In the genomic region with DNA sequence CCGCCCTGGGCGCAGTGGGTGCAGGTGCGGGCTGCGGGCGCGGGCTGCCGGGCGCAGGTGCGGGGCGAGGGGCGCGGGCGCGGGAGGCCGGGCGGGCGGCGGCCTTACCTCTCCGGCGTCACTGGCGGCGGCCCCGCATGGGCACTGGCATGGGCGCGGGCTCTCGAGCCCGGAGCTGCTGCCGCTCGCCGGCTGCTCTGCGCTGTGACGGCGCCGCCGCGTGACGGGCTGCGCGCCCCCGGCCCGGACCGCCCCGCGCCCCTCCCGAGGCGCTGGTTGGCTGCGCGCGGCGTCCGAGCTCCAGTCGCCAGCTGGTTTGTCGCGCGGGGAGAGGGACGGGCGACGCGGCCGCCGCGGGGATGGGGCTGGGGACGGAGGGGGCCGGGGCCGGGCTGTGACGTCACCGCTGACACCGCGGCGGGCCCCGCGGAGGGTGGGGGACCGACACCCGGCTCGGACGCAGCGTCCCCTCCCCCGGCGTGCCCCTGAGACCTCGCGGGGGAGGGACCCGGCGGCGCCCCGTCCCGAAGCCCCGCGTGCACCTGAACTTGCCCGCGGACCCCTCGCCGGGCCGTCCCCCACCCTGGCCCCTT, we compare ENCODE assay signal across 8 cellular contexts. TPM values are rescaled to one million over a fixed set of nuclear protein-coding genes. Genes with fewer than 3 reads are reported as not detected.
DNase-seq lines count a peak whose midpoint lies in the region; ATAC-seq and TF ChIP-seq lines count a peak whose summit lies in the region.

A gene with protein sequence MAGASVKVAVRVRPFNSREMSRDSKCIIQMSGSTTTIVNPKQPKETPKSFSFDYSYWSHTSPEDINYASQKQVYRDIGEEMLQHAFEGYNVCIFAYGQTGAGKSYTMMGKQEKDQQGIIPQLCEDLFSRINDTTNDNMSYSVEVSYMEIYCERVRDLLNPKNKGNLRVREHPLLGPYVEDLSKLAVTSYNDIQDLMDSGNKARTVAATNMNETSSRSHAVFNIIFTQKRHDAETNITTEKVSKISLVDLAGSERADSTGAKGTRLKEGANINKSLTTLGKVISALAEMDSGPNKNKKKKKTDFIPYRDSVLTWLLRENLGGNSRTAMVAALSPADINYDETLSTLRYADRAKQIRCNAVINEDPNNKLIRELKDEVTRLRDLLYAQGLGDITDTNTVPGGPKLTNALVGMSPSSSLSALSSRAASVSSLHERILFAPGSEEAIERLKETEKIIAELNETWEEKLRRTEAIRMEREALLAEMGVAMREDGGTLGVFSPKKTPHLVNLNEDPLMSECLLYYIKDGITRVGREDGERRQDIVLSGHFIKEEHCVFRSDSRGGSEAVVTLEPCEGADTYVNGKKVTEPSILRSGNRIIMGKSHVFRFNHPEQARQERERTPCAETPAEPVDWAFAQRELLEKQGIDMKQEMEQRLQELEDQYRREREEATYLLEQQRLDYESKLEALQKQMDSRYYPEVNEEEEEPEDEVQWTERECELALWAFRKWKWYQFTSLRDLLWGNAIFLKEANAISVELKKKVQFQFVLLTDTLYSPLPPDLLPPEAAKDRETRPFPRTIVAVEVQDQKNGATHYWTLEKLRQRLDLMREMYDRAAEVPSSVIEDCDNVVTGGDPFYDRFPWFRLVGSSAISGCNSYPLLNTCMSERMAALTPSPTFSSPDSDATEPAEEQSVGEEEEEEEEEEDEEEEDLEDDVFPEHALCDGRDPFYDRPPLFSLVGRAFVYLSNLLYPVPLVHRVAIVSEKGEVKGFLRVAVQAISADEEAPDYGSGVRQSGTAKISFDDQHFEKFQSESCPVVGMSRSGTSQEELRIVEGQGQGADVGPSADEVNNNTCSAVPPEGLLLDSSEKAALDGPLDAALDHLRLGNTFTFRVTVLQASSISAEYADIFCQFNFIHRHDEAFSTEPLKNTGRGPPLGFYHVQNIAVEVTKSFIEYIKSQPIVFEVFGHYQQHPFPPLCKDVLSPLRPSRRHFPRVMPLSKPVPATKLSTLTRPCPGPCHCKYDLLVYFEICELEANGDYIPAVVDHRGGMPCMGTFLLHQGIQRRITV (N-terminal part only) (minus strand): TSS at position 206 of the 593 bp plus-strand sequence. CDS start 22,467 bp downstream, outside the sequence.

- intact Hi-C loops in left ventricle myocardium superior (cut with micrococcal nuclease) (no loop called here), upper lobe of right lung (cut with DNase I) (no loop called here)

- H3K9me3 ChIP-seq in SK-N-MC (ENCODE audit: low read depth, low read length) (no peaks in the 10 kb centered on the region), upper lobe of right lung (no peaks in the 10 kb centered on the region), gastroesophageal sphincter (peaks cover 0 to 20% (median 0%) of the 10 kb centered on the region in 3 donors)

- H3K27me3 ChIP-seq in upper lobe of right lung, result peaks cover 75% of the 10 kb centered on the region
- H3K27me3 ChIP-seq in gastroesophageal sphincter, result peaks cover 97% of the 10 kb centered on the region

- no peak within 1 kb of the TSS for H3K9ac ChIP-seq in SK-N-MC (ENCODE audit: insufficient read length)

- TF ChIP-seq POLR2A in gastroesophageal sphincter (IDR thresholded peaks at IDR 0.05), result no peak

- H3K36me3 ChIP-seq in SK-N-MC (ENCODE audit: insufficient read depth, low read length) (no peaks in the 10 kb centered on the region), upper lobe of right lung (no peaks in the 10 kb centered on the region), gastroesophageal sphincter (no peaks in the 10 kb centered on the region)

- H3K4me3 ChIP-seq in SK-N-MC (peak within 1 kb of the TSS; percentile 76), upper lobe of right lung (no peak within 1 kb of the TSS), gastroesophageal sphincter (peak within 1 kb of the TSS in 1 of 2 donors; percentile 45)

- H3K4me1 ChIP-seq in upper lobe of right lung, result peaks cover 5% of the 10 kb centered on the region
- H3K4me1 ChIP-seq in gastroesophageal sphincter, result peaks cover 0 to 30% (median 18%) of the 10 kb centered on the region in 3 donors

- no CpG with 5 or more reads among the region's 93 CpGs for WGBS in gastroesophageal sphincter (ENCODE audit: low coverage in 1 of 2), 2 donors

- peak within 1 kb of the TSS; percentile 68 for H3K4me3 Mint-ChIP-seq in activated T-cell treated with anti-CD3 and anti-CD28 coated beads, Interleukin-2, amount 50 U/mL, for 4 hours

- no peaks in the 10 kb centered on the region for H3K9me3 Mint-ChIP-seq in activated T-cell treated with anti-CD3 and anti-CD28 coated beads, Interleukin-2, amount 50 U/mL, for 4 hours

- peaks cover 66% of the 10 kb centered on the region for H3K27me3 Mint-ChIP-seq in activated T-cell treated with anti-CD3 and anti-CD28 coated beads, Interleukin-2, amount 50 U/mL, for 4 hours (ENCODE audit: low read depth)

- TF ChIP-seq EP300 in gastroesophageal sphincter (IDR thresholded peaks at IDR 0.05), result no peak

- H3K27ac ChIP-seq in SK-N-MC, result no peak within 1 kb of the TSS
- no peak within 1 kb of the TSS for H3K27ac ChIP-seq in upper lobe of right lung
- H3K27ac ChIP-seq in gastroesophageal sphincter, result no peak within 1 kb of the TSS

- peak; percentile 21 to 42 for ATAC-seq in activated T-cell treated with anti-CD3 and anti-CD28 coated beads, Interleukin-2, amount 50 U/mL, for 4 hours
- ATAC-seq in left ventricle myocardium superior (peak; percentile 59), upper lobe of right lung (no peak), GM21381 (IDR thresholded peaks at IDR 0.05; ENCODE audit: unreplicated experiment) (no peak), gastroesophageal sphincter (no peak)

- no peak for DNase-seq in activated T-cell treated with anti-CD3 and anti-CD28 coated beads, Interleukin-2, amount 50 U/mL, for 4 hours
- no peak for DNase-seq in activated T-cell treated with anti-CD3 and anti-CD28 coated beads, Interleukin-2, amount 50 U/mL, for 1 hour
- DNase-seq in SK-N-MC (ENCODE audit: low read depth, low spot score) (no peak), left ventricle myocardium superior (no peak), upper lobe of right lung (no peak)
- DNase-seq in stimulated activated CD8-positive, alpha-beta memory T cell treated with anti-CD3 and anti-CD28 coated beads, Interleukin-4, amount 100 ng/mL, for 48 hours, result peak; percentile 30

- TF ChIP-seq CTCF in upper lobe of right lung (IDR thresholded peaks at IDR 0.05), result no peak
- TF ChIP-seq CTCF in gastroesophageal sphincter (IDR thresholded peaks at IDR 0.05), result no peak

- H3K4me1 Mint-ChIP-seq in activated T-cell treated with anti-CD3 and anti-CD28 coated beads, Interleukin-2, amount 50 U/mL, for 4 hours (ENCODE audit: low read depth), result peaks cover 12% of the 10 kb centered on the region

- H3K36me3 Mint-ChIP-seq in activated T-cell treated with anti-CD3 and anti-CD28 coated beads, Interleukin-2, amount 50 U/mL, for 4 hours (ENCODE audit: insufficient read depth), result peaks cover 4% of the 10 kb centered on the region

RNA-seq across cellular contexts. Expression of the gene that starts here (rescaled TPM):
- 1 to 10 TPM; 2.5 to 4.5 (median 3.1) TPM for total RNA-seq in activated T-cell treated with anti-CD3 and anti-CD28 coated beads, Interleukin-2, amount 50 U/mL, for 4 hours
- 1.6 TPM for total RNA-seq in left ventricle myocardium superior
- 0.81 TPM for total RNA-seq in upper lobe of right lung
- 1 to 10 TPM in 2 of 4 donors, under 1 TPM in 2; 0.62 to 2.3 (median 1.6) TPM for total RNA-seq in gastroesophageal sphincter

Comparison
In these comparisons a context has a peak if more than half of its experiments do, and no peak if none do; other contexts are left out.
1. ATAC-seq: peak in activated T-cell treated with anti-CD3 and anti-CD28 coated beads, Interleukin-2, amount 50 U/mL, for 4 hours (2 of 2) and left ventricle myocardium superior (single experiment); none in upper lobe of right lung (single experiment), GM21381 (single experiment) and gastroesophageal sphincter (single experiment).